In the genomic region with DNA sequence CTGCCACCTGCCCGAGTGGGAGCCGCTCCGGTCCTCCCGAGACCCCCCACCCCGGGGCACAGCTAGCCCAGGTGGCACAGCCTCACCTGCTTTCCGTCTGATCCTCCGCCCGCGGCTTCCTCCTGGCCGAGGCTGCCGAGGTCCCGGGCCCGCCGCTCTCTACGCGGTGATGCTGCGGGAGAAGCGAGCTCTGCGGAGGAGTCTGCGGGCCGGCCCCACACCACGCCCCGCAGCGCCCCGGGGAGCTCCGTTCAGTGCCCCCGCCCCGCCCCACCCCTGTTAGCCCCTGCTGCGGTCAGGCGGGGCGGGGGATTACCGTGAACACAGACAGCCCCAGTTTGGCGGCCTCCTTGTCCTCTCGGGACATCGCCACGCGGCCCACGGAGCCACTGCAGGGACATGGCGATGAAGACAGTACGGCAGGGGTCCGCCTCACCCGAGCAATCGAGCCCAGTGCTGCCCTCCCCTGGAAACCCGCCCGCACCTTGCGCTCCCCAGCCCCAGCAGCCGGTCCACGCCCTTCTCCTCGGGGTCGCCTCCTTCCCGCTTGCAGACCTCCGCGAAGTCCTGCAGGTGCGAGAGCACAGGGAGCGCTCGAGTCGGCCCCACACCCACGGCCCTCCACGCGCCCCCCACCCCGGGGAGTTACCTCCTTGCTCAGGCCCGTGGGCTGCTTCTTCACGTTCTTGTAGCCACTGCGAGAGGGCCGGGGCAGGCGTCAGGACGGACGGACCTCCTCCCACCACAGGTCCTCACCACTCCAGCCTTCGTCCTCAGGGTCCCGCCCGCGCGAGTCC, we compare ENCODE assay signal across 8 cellular contexts. TPM values are rescaled to one million over a fixed set of nuclear protein-coding genes. Genes with fewer than 3 reads are reported as not detected.
DNase-seq lines count a peak whose midpoint lies in the region; ATAC-seq and TF ChIP-seq lines count a peak whose summit lies in the region.

No MANE protein-coding gene starts in this region.

- H3K36me3 ChIP-seq in BLaER1 treated with 17β-estradiol and CSF1 and Interleukin-3, amounts not matched to agents 10 nM and 100 nM, result peaks cover 56 to 66% (median 58%) of the 10 kb centered on the region in 11 experiments
- H3K36me3 ChIP-seq in brain microvascular endothelial cell (replicated peaks), result peaks cover 44% of the 10 kb centered on the region

- H3K9ac ChIP-seq in BLaER1 treated with 17β-estradiol and CSF1 and Interleukin-3, amounts not matched to agents 10 nM and 100 nM, result peak overlapping the region; percentile 75 to 94 (median 86)

- TF ChIP-seq CTCF in brain microvascular endothelial cell (IDR thresholded peaks at IDR 0.05; ENCODE audit: low read depth, low read length, missing control alignments), result peak; percentile 54

- H3K27me3 ChIP-seq in BLaER1 treated with 17β-estradiol and CSF1 and Interleukin-3, amounts not matched to agents 10 nM and 100 nM, result no peaks in the 10 kb centered on the region
- no peaks in the 10 kb centered on the region for H3K27me3 ChIP-seq in brain microvascular endothelial cell (replicated peaks)

- ATAC-seq in GM19328 (IDR thresholded peaks at IDR 0.05; ENCODE audit: unreplicated experiment), result peak; percentile 22
- ATAC-seq in HG03520 (IDR thresholded peaks at IDR 0.05; ENCODE audit: unreplicated experiment), result peak; percentile 14
- ATAC-seq in left colon, result peak; percentile 54

- H3K27ac ChIP-seq in BLaER1 treated with 17β-estradiol and CSF1 and Interleukin-3, amounts not matched to agents 10 nM and 100 nM, result peak overlapping the region in 10 of 11 experiments; percentile 3 to 86 (median 78); a peak in 15 of 22 replicates
- H3K27ac ChIP-seq in brain microvascular endothelial cell, result peak overlapping the region; percentile 39

- intact Hi-C loops in left colon (cut with DNase I, micrococcal nuclease), result no loop called here

- H3K4me1 ChIP-seq in BLaER1 treated with 17β-estradiol and CSF1 and Interleukin-3, amounts not matched to agents 10 nM and 100 nM, result peaks cover 24 to 49% (median 29%) of the 10 kb centered on the region in 10 experiments

- DNase-seq in T-helper 1 cell (peak; percentile 40 to 61 (median 60)), brain microvascular endothelial cell (no peak), left colon (peak; percentile 68 to 70), cerebellar nuclear complex (lab: John Stamatoyannopoulos, UW) (no peak)
- peak; percentile 32 for DNase-seq in stimulated activated CD8-positive, alpha-beta memory T cell treated with anti-CD3 and anti-CD28 coated beads, Interleukin-4, amount 100 ng/mL, for 24 hours (ENCODE audit: low read depth)

- H3K9me3 ChIP-seq in BLaER1 treated with 17β-estradiol and CSF1 and Interleukin-3, amounts not matched to agents 10 nM and 100 nM (replicated peaks in 1 of 11), result no peaks in the 10 kb centered on the region

- peak overlapping the region; percentile 85 to 97 (median 92) for H3K4me3 ChIP-seq in BLaER1 treated with 17β-estradiol and CSF1 and Interleukin-3, amounts not matched to agents 10 nM and 100 nM
- peak overlapping the region; percentile 87 for H3K4me3 ChIP-seq in brain microvascular endothelial cell (ENCODE audit: low read depth, low read length)

- peak overlapping the region; percentile 91 to 98 (median 94) for H3K4me2 ChIP-seq in BLaER1 treated with 17β-estradiol and CSF1 and Interleukin-3, amounts not matched to agents 10 nM and 100 nM

- in situ Hi-C loops in brain microvascular endothelial cell (cut with HindIII; ENCODE audit: low pct_ligation_motif_present, low sequenced_read_pairs), result no loop called here

- peaks cover 48 to 55% (median 53%) of the 10 kb centered on the region in 11 experiments for H4K20me1 ChIP-seq in BLaER1 treated with 17β-estradiol and CSF1 and Interleukin-3, amounts not matched to agents 10 nM and 100 nM

RNA-seq across cellular contexts. Expression of a gene that starts 0.9 kb away (rescaled TPM):
- total RNA-seq in left colon, result 10 to 100 TPM; 11.9 to 14.7 TPM

RNA-seq across cellular contexts. Expression of a gene that starts 6.9 kb away (rescaled TPM):
- 10 to 100 TPM; 31.9 to 32.9 TPM for total RNA-seq in left colon

RNA-seq across cellular contexts. Expression of a gene that starts 19.7 kb away (rescaled TPM):
- total RNA-seq in left colon, result 100 to 1,000 TPM; 469 to 500 TPM

RNA-seq across cellular contexts. Expression of a gene that starts 37.9 kb away (rescaled TPM):
- 100 to 1,000 TPM; 175 to 176 TPM for total RNA-seq in left colon

RNA-seq across cellular contexts. Expression of a gene that starts 47.5 kb away (rescaled TPM):
- total RNA-seq in left colon, result 1 to 10 TPM in 1 of 2 donors, under 1 TPM in 1; 0.49 to 1.5 TPM

Comparison
In these comparisons a context has a peak if more than half of its experiments do, and no peak if none do; other contexts are left out.
1. DNase-seq: peak in T-helper 1 cell (5 of 5), left colon (2 of 2) and stimulated activated CD8-positive, alpha-beta memory T cell treated with anti-CD3 and anti-CD28 coated beads, Interleukin-4, amount 100 ng/mL, for 24 hours (single experiment); none in brain microvascular endothelial cell (single experiment) and cerebellar nuclear complex (0 of 2).
2. Peak in every context shown above with its lines, with median percentiles within 50 percentile points of each other: ATAC-seq.